ENCODE assay signal across 9 cellular contexts in the genomic region with DNA sequence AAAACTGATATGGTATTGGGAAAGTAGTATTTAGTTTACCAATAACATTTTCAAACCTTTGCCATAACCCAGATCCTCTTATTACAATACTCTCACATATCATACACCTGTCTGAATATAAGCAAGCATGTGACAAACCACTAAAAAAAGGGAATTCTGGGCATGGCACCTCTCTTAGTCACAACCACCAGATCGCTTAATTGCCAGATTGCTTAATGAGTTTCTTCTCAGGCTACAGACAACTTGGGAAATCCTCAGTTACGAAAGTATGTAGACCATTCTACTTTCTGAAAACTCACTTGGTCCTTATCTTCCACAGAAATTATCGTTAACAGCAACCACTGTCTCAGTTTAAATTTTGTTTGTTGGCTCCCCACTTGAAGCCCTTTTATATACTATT. TPM values are rescaled to one million over a fixed set of nuclear protein-coding genes. Genes with fewer than 3 reads are reported as not detected.
DNase-seq lines count a peak whose midpoint lies in the region; ATAC-seq and TF ChIP-seq lines count a peak whose summit lies in the region.
"Had no signal": no experiment of that assay in that cellular context is flagged by ENCODE, and none has a peak within 500 bp of the region (broad histone marks: within the 10 kb centered on the region; RNA-seq: fewer than 3 reads in every experiment).

No MANE protein-coding gene starts in this region.

- no peak overlapping the region for H3K27ac ChIP-seq in coronary artery
- no peak overlapping the region for H3K27ac ChIP-seq in neural progenitor cell

- peak overlapping the region; percentile 94 for H3K4me2 ChIP-seq in neural progenitor cell

- H3K27me3 ChIP-seq in neural progenitor cell = no peaks in the 10 kb centered on the region

- peaks cover 16% of the 10 kb centered on the region for H4K20me1 ChIP-seq in neural progenitor cell (ENCODE audit: low read depth)

- no TSS peak for BruUV-seq in Calu3 (replicated peaks; lab: Mats Ljungman, UMichigan)

- intact Hi-C loops in Calu3 (cut with micrococcal nuclease; ENCODE audit: unreplicated experiment) = loop anchor here (5.0 to 10.0 kb wide), 3 partner anchors 168 to 380 kb away; a partner anchor contains a TSS

- H3K9me3 ChIP-seq in neural progenitor cell (ENCODE audit: low read depth) = no peaks in the 10 kb centered on the region

- H3K27me3 Mint-ChIP-seq in Calu3 (ENCODE audit: unreplicated experiment) (no peaks in the 10 kb centered on the region), neural progenitor cell (ENCODE audit: insufficient read depth, low read depth) (peaks cover 6% of the 10 kb centered on the region)

- H3K9ac ChIP-seq in neural progenitor cell = peak overlapping the region; percentile 12

- no peaks in the 10 kb centered on the region for H3F3A ChIP-seq in neural progenitor cell (ENCODE audit: low read depth)

- CTCF ChIA-PET in Calu3 (lab: Charles Lee) = no interaction called here

- ATAC-seq in HG03565 (IDR thresholded peaks at IDR 0.05; ENCODE audit: unreplicated experiment) (no peak), GM19328 (IDR thresholded peaks at IDR 0.05; ENCODE audit: unreplicated experiment) (no peak)

- H3K79me2 ChIP-seq in neural progenitor cell (ENCODE audit: low read depth) = peaks cover 67% of the 10 kb centered on the region

- peaks cover 6% of the 10 kb centered on the region for H3K36me3 ChIP-seq in neural progenitor cell

- H3K4me1 Mint-ChIP-seq in Calu3 (ENCODE audit: low read depth, unreplicated experiment) (peaks cover 25% of the 10 kb centered on the region), neural progenitor cell (peaks cover 19% of the 10 kb centered on the region)

- H3K27ac Mint-ChIP-seq in Calu3 (ENCODE audit: unreplicated experiment) (peak overlapping the region; percentile 82), neural progenitor cell (no peak overlapping the region)

- TF ChIP-seq CTCF in Calu3 (IDR thresholded peaks at IDR 0.05; ENCODE audit: unreplicated experiment) = no peak
- no peak for TF ChIP-seq CTCF in coronary artery (IDR thresholded peaks at IDR 0.05)
- TF ChIP-seq CTCF in neural progenitor cell (IDR thresholded peaks at IDR 0.05) = no peak

- H3K9me3 Mint-ChIP-seq in Calu3 (ENCODE audit: low read depth, unreplicated experiment) (no peaks in the 10 kb centered on the region), neural progenitor cell (no peaks in the 10 kb centered on the region)

- DNase-seq in Calu3 (no peak), NOMO-1 (lab: John Stamatoyannopoulos, UW; ENCODE audit: unreplicated experiment in 2 of 2) (peak; percentile 60 to 71), coronary artery (ENCODE audit: low spot score) (no peak), neural progenitor cell (ENCODE audit: low spot score) (no peak), SK-N-DZ (ENCODE audit: low spot score) (no peak), UCSD-AML1 (lab: John Stamatoyannopoulos, UW; ENCODE audit: unreplicated experiment) (no peak)
- DNase-seq: NCI-H446 had no signal

- H3K36me3 Mint-ChIP-seq in Calu3 (ENCODE audit: insufficient read depth, unreplicated experiment) (peaks cover 31% of the 10 kb centered on the region), neural progenitor cell (peaks cover 14% of the 10 kb centered on the region)

- no peak overlapping the region for H2AFZ ChIP-seq in neural progenitor cell (replicated peaks)

- H3K4me3 ChIP-seq in coronary artery (peak overlapping the region; percentile 94), neural progenitor cell (peak overlapping the region; percentile 85)

- H3K4me3 Mint-ChIP-seq in Calu3 (ENCODE audit: low read depth, unreplicated experiment) (peak overlapping the region; percentile 85), neural progenitor cell (peak overlapping the region; percentile 94)

- peaks cover 9% of the 10 kb centered on the region for H3K4me1 ChIP-seq in neural progenitor cell

RNA-seq across cellular contexts. Expression of a gene that starts 2.1 kb away (rescaled TPM):
- total RNA-seq in Calu3 (2022) = 24.1 and 25.6 TPM in 2 replicates
- total RNA-seq in neural progenitor cell (ENCODE audit: low replicate concordance) = 18.1 and 21.1 TPM in 2 replicates
- 7.9 and 10.8 TPM in 2 replicates for polyA plus RNA-seq in SK-N-DZ (2014; cell fraction: cytosol; rRNA removed)
- 5.9 and 9.5 TPM in 2 replicates for polyA plus RNA-seq in SK-N-DZ (2014; cell fraction: nucleus; rRNA removed)

Comparison
In these comparisons a context has a peak if more than half of its experiments do, and no peak if none do; other contexts are left out.
1. DNase-seq: peak in NOMO-1 (2 of 2); none in Calu3 (single experiment), coronary artery (single experiment), neural progenitor cell (single experiment), SK-N-DZ (single experiment) and UCSD-AML1 (single experiment).